In genomic region chr16:87662254-87663204, GRCh38 we compare ENCODE assay signal across 14 cellular contexts.
"Had no signal": no experiment of that assay in that cellular context is flagged by ENCODE, and none has a peak within 500 bp of the region (broad histone marks: within the 10 kb centered on the region; RNA-seq: fewer than 3 reads in every experiment).

No MANE protein-coding gene starts in this region.

- DNase-seq: dorsolateral prefrontal cortex; nucleus accumbens; stimulated activated CD4-positive, alpha-beta T cell treated with anti-CD3 and anti-CD28 coated beads, Interleukin-4, amount 100 ng/mL, for 1 hour; stimulated activated naive CD4-positive, alpha-beta T cell had no signal

- H3K36me3 ChIP-seq: cardiac muscle cell, transverse colon, vagina had no signal

- H3K27ac Mint-ChIP-seq: activated CD4-positive, alpha-beta memory T cell treated with anti-CD3 and anti-CD28 coated beads for 36 hours; activated CD4-positive, alpha-beta T cell treated with anti-CD3 and anti-CD28 coated beads for 36 hours; activated CD8-positive, alpha-beta memory T cell treated with anti-CD3 and anti-CD28 coated beads, Interleukin-2, amount 10 ng/mL, durations not matched to agents 7 days and 5 days; activated naive CD4-positive, alpha-beta T cell treated with anti-CD3 and anti-CD28 coated beads, Interleukin-2, amount 10 ng/mL, durations not matched to agents 7 days and 5 days; activated T-cell treated with anti-CD3 and anti-CD28 coated beads, Interleukin-2, amount 50 U/mL, for 24 hours; naive thymus-derived CD8-positive, alpha-beta T cell had no signal

- H3K36me3 Mint-ChIP-seq: activated CD4-positive, alpha-beta memory T cell treated with anti-CD3 and anti-CD28 coated beads for 36 hours; activated CD8-positive, alpha-beta memory T cell treated with anti-CD3 and anti-CD28 coated beads, Interleukin-2, amount 10 ng/mL, durations not matched to agents 7 days and 5 days; activated naive CD4-positive, alpha-beta T cell treated with anti-CD3 and anti-CD28 coated beads, Interleukin-2, amount 10 ng/mL, durations not matched to agents 7 days and 5 days; naive thymus-derived CD8-positive, alpha-beta T cell had no signal

- H3K4me3 Mint-ChIP-seq: activated CD4-positive, alpha-beta memory T cell treated with anti-CD3 and anti-CD28 coated beads for 36 hours; activated CD4-positive, alpha-beta T cell treated with anti-CD3 and anti-CD28 coated beads for 36 hours; activated CD8-positive, alpha-beta memory T cell treated with anti-CD3 and anti-CD28 coated beads, Interleukin-2, amount 10 ng/mL, durations not matched to agents 7 days and 5 days; activated naive CD4-positive, alpha-beta T cell treated with anti-CD3 and anti-CD28 coated beads, Interleukin-2, amount 10 ng/mL, durations not matched to agents 7 days and 5 days; activated T-cell treated with anti-CD3 and anti-CD28 coated beads, Interleukin-2, amount 50 U/mL, for 24 hours had no signal

- ATAC-seq: esophagus mucosa had no signal

- H3K27me3 ChIP-seq: cardiac muscle cell had no signal

- H3K4me1 Mint-ChIP-seq: activated CD4-positive, alpha-beta T cell treated with anti-CD3 and anti-CD28 coated beads for 36 hours; activated CD8-positive, alpha-beta memory T cell treated with anti-CD3 and anti-CD28 coated beads, Interleukin-2, amount 10 ng/mL, durations not matched to agents 7 days and 5 days; activated naive CD4-positive, alpha-beta T cell treated with anti-CD3 and anti-CD28 coated beads, Interleukin-2, amount 10 ng/mL, durations not matched to agents 7 days and 5 days; naive thymus-derived CD8-positive, alpha-beta T cell had no signal

- H3K4me3 ChIP-seq: cardiac muscle cell, dorsolateral prefrontal cortex, transverse colon, vagina had no signal

- H3K9me3 Mint-ChIP-seq: activated naive CD4-positive, alpha-beta T cell treated with anti-CD3 and anti-CD28 coated beads, Interleukin-2, amount 10 ng/mL, durations not matched to agents 7 days and 5 days; activated T-cell treated with anti-CD3 and anti-CD28 coated beads, Interleukin-2, amount 50 U/mL, for 24 hours had no signal
